In the genomic region with DNA sequence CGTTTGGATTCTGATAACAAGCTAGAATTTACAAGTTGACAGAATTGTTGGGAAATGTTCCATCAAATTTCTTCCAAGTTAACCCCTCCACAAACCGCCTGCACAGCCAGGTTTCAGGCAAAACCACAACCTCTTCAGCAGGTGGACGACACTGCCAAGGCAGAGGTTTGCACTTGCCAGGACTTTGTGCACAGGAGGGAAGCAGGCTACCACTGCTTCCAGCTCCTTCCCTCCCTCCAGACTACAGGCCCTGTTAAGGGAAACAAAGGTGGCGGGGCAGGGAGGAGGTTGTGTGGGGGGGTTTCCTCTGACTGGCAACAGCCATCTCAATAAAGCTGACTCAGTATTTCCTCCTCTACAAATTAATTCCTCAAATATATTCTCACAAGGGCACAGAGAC, we compare ENCODE assay signal across 1 cellular context.
TF ChIP-seq lines count a peak whose summit lies in the region.

No MANE protein-coding gene starts in this region.

TF ChIP-seq in K562, 482 proteins besides CTCF, POLR2A, EP300 and RAD21:
- peak; percentile 76 for TF ChIP-seq MAFK (IDR thresholded peaks at IDR 0.05; ENCODE audit: low read length)
- TF ChIP-seq MAFF (IDR thresholded peaks at IDR 0.05; ENCODE audit: low read length) = peak; percentile 77
- TF ChIP-seq LEF1 (IDR thresholded peaks at IDR 0.05) = no peak
- peak; percentile 94 for TF ChIP-seq ZNF316 (IDR thresholded peaks at IDR 0.05)
- TF ChIP-seq C11orf30 (IDR thresholded peaks at IDR 0.05; ENCODE audit: low read depth) = peak; percentile 87
- TF ChIP-seq ELF2 (CRISPR knock-in tag; IDR thresholded peaks at IDR 0.05) = no peak
- TF ChIP-seq MAFG (tag; conservative IDR thresholded peaks at IDR 0.05) = peak; percentile 80
TF ChIP-seq in K562: peak in this region for 5.
